In genomic region chr18:58213445-58213844, GRCh38 we compare ENCODE assay signal across 10 cellular contexts.
DNase-seq lines count a peak whose midpoint lies in the region; ATAC-seq, FAIRE-seq and TF ChIP-seq lines count a peak whose summit lies in the region.
"Had no signal": no experiment of that assay in that cellular context is flagged by ENCODE, and none has a peak within 500 bp of the region (broad histone marks: within the 10 kb centered on the region; RNA-seq: fewer than 3 reads in every experiment).

No MANE protein-coding gene starts in this region.

- no peaks in the 10 kb centered on the region for H3K27me3 ChIP-seq in AG04450 (ENCODE audit: control insufficient read depth, insufficient read depth, low read length)
- H3K27me3 ChIP-seq: adrenal gland had no signal

- peak; percentile 38 for FAIRE-seq in HTR-8/SVneo (lab: Jason Lieb, UNC)
- FAIRE-seq: TTC549 had no signal

- POLR2A ChIA-PET in AG04450 (lab: Yijun Ruan, JAX) (no interaction called here), WTC11 (lab: Charles Lee) (interaction anchor here (0.7 kb wide), 1 partner anchor 12 kb away, joined by 3 read pairs; no protein-coding TSS in a partner anchor)

- H3K4me3 ChIP-seq in AG04450 (ENCODE audit: low read depth, low read length): no peak overlapping the region
- H3K4me3 ChIP-seq: adrenal gland had no signal

- CTCF ChIA-PET in AG04450 (lab: Charles Lee) (interaction anchor here (1.4 kb wide), 1 partner anchor 32 kb away, joined by 8 read pairs; no protein-coding TSS in a partner anchor), WTC11 (lab: Charles Lee) (interaction anchor here (0.6 kb wide), 1 partner anchor 31 kb away, joined by 3 read pairs; no protein-coding TSS in a partner anchor)

- peak overlapping the region; percentile 54 for H3K27ac Mint-ChIP-seq in WTC11
- no peak overlapping the region for H3K27ac Mint-ChIP-seq in immature natural killer cell

- H3K36me3 Mint-ChIP-seq in WTC11 (no peaks in the 10 kb centered on the region), immature natural killer cell (no peaks in the 10 kb centered on the region)

- H3K27ac ChIP-seq in AG04450 (ENCODE audit: low read depth, low read length): peak overlapping the region; percentile 69
- H3K27ac ChIP-seq: adrenal gland had no signal

- H3K4me1 Mint-ChIP-seq in WTC11: peaks cover 64% of the 10 kb centered on the region
- H3K4me1 Mint-ChIP-seq in immature natural killer cell: peaks cover 14 to 22% of the 10 kb centered on the region in 2 donors

- H3K4me3 Mint-ChIP-seq in WTC11 (no peak overlapping the region), immature natural killer cell (peak overlapping the region in 4 of 5 donors; percentile 1 to 33 (median 2))

- DNase-seq in AG04450 (ENCODE audit: low read depth, low spot score) (peak; percentile 70), HTR-8/SVneo (ENCODE audit: insufficient read length, low spot score) (no peak), WTC11 (ENCODE audit: low spot score) (no peak), immature natural killer cell (peak in 1 of 3 donors; percentile 2), ecto neural progenitor cell (ENCODE audit: low spot score) (no peak), DMS 273 (lab: John Stamatoyannopoulos, UW; ENCODE audit: unreplicated experiment) (no peak), retina (no peak)
- DNase-seq in effector CD4-positive, alpha-beta T cell: no peak

- no peaks in the 10 kb centered on the region for H3K9me3 ChIP-seq in AG04450 (ENCODE audit: control insufficient read depth, insufficient read depth, low read length)
- H3K9me3 ChIP-seq: adrenal gland had no signal

- H3K9me3 Mint-ChIP-seq in WTC11 (no peaks in the 10 kb centered on the region), immature natural killer cell (peaks cover 0 to 2% (median 0%) of the 10 kb centered on the region in 6 donors)

- TF ChIP-seq CTCF in AG04450 (IDR thresholded peaks at IDR 0.05; ENCODE audit: low read depth, low read length) (no peak), WTC11 (IDR thresholded peaks at IDR 0.05) (no peak)

- H3K27me3 Mint-ChIP-seq in WTC11 (ENCODE audit: low read depth): no peaks in the 10 kb centered on the region
- H3K27me3 Mint-ChIP-seq in immature natural killer cell (ENCODE audit: low read depth in 3 of 3): peaks cover 0 to 6% (median 5%) of the 10 kb centered on the region in 3 donors

- no peak for ATAC-seq in WTC11

TF ChIP-seq in WTC11, 78 proteins besides CTCF, POLR2A, EP300 and RAD21:
- TF ChIP-seq ZNF396 (CRISPR knock-in tag; IDR thresholded peaks at IDR 0.05; ENCODE audit: borderline replicate concordance) (no peak), HMGA2 (CRISPR knock-in tag; IDR thresholded peaks at IDR 0.05) (no peak), ZNF532 (CRISPR knock-in tag; IDR thresholded peaks at IDR 0.05; ENCODE audit: borderline replicate concordance) (no peak), ZNF281 (CRISPR knock-in tag; IDR thresholded peaks at IDR 0.05) (no peak), NFATC4 (CRISPR knock-in tag; IDR thresholded peaks at IDR 0.05) (no peak), NFYB (CRISPR knock-in tag; conservative IDR thresholded peaks at IDR 0.05; ENCODE audit: low read depth) (no peak)
